ENCODE assay signal across 14 cellular contexts in genomic region chr3:100516232-100516631, GRCh38.
"Had no signal": no experiment of that assay in that cellular context is flagged by ENCODE, and none has a peak within 500 bp of the region (broad histone marks: within the 10 kb centered on the region; RNA-seq: fewer than 3 reads in every experiment).

No MANE protein-coding gene starts in this region.

- H3K9me3 ChIP-seq: left lung had no signal

- H2AFZ ChIP-seq: parathyroid adenoma had no signal

- H3K4me3 Mint-ChIP-seq: activated CD8-positive, alpha-beta T cell treated with anti-CD3 and anti-CD28 coated beads for 36 hours; activated T-cell treated with anti-CD3 and anti-CD28 coated beads, Interleukin-2, amount 50 U/mL, for 72 hours; central memory CD8-positive, alpha-beta T cell; dendritic cell treated with granulocyte-macrophage colony-stimulating factor and Interleukin-4, amounts not matched to agents 40 ng/mL and 50 ng/mL, for 4 days; effector memory CD8-positive, alpha-beta T cell; memory B cell; neural crest cell; stimulated activated effector memory CD8-positive, alpha-beta T cell treated with anti-CD3 and anti-CD28 coated beads, Interleukin-12 subunit alpha, Interleukin-12 subunit beta, amount 100 ng/mL, for 72 hours had no signal

- H3K4me1 ChIP-seq: left lung, parathyroid adenoma, tibial nerve had no signal

- H3K27me3 ChIP-seq: left lung, tibial nerve had no signal

- H3K27ac ChIP-seq: left lung, parathyroid adenoma had no signal

- H3K4me1 Mint-ChIP-seq: central memory CD8-positive, alpha-beta T cell; memory B cell; neural crest cell; stimulated activated effector memory CD8-positive, alpha-beta T cell treated with anti-CD3 and anti-CD28 coated beads, Interleukin-12 subunit alpha, Interleukin-12 subunit beta, amount 100 ng/mL, for 72 hours had no signal

- ATAC-seq: activated CD4-positive, CD25-positive, alpha-beta regulatory T cell treated with anti-CD3 and anti-CD28 coated beads, Interleukin-2, amount 50 U/mL, for 24 hours; activated CD8-positive, alpha-beta T cell treated with anti-CD3 and anti-CD28 coated beads for 36 hours; activated T-cell treated with anti-CD3 and anti-CD28 coated beads, Interleukin-2, amount 50 U/mL, for 72 hours; effector memory CD8-positive, alpha-beta T cell; left lung; stimulated activated effector memory CD8-positive, alpha-beta T cell treated with anti-CD3 and anti-CD28 coated beads, Interleukin-12 subunit alpha, Interleukin-12 subunit beta, amount 100 ng/mL, for 72 hours had no signal

- H3K36me3 Mint-ChIP-seq: memory B cell; stimulated activated effector memory CD8-positive, alpha-beta T cell treated with anti-CD3 and anti-CD28 coated beads, Interleukin-12 subunit alpha, Interleukin-12 subunit beta, amount 100 ng/mL, for 72 hours had no signal

- H3K9me3 Mint-ChIP-seq: activated CD8-positive, alpha-beta T cell treated with anti-CD3 and anti-CD28 coated beads for 36 hours; activated T-cell treated with anti-CD3 and anti-CD28 coated beads, Interleukin-2, amount 50 U/mL, for 72 hours; central memory CD8-positive, alpha-beta T cell; dendritic cell treated with granulocyte-macrophage colony-stimulating factor and Interleukin-4, amounts not matched to agents 40 ng/mL and 50 ng/mL, for 4 days; effector memory CD8-positive, alpha-beta T cell; memory B cell; stimulated activated effector memory CD8-positive, alpha-beta T cell treated with anti-CD3 and anti-CD28 coated beads, Interleukin-12 subunit alpha, Interleukin-12 subunit beta, amount 100 ng/mL, for 72 hours had no signal

- H3K27me3 Mint-ChIP-seq: activated CD8-positive, alpha-beta T cell treated with anti-CD3 and anti-CD28 coated beads for 36 hours; central memory CD8-positive, alpha-beta T cell; dendritic cell treated with granulocyte-macrophage colony-stimulating factor and Interleukin-4, amounts not matched to agents 40 ng/mL and 50 ng/mL, for 4 days; effector memory CD8-positive, alpha-beta T cell had no signal

- H3K27ac Mint-ChIP-seq: activated CD8-positive, alpha-beta T cell treated with anti-CD3 and anti-CD28 coated beads for 36 hours; activated T-cell treated with anti-CD3 and anti-CD28 coated beads, Interleukin-2, amount 50 U/mL, for 72 hours; dendritic cell treated with granulocyte-macrophage colony-stimulating factor and Interleukin-4, amounts not matched to agents 40 ng/mL and 50 ng/mL, for 4 days; effector memory CD8-positive, alpha-beta T cell; memory B cell; stimulated activated effector memory CD8-positive, alpha-beta T cell treated with anti-CD3 and anti-CD28 coated beads, Interleukin-12 subunit alpha, Interleukin-12 subunit beta, amount 100 ng/mL, for 72 hours had no signal

- H3K4me3 ChIP-seq: left lung, tibial nerve had no signal

- H3K36me3 ChIP-seq: left lung had no signal

- H3K79me2 ChIP-seq: parathyroid adenoma had no signal

- DNase-seq: activated CD8-positive, alpha-beta memory T cell treated with anti-CD3 and anti-CD28 coated beads, Interleukin-2, amount 50 U/mL, for 4 hours; activated CD8-positive, alpha-beta T cell treated with anti-CD3 and anti-CD28 coated beads for 36 hours; activated gamma-delta T cell treated with Interleukin-2 at 50 U/mL for 16 hours; activated T-cell treated with anti-CD3 and anti-CD28 coated beads, Interleukin-2, amount 50 U/mL, for 72 hours; effector memory CD8-positive, alpha-beta T cell; left lung had no signal
